1 cellular context compared by ENCODE assay signal in genomic region chr5:172801184-172801671, GRCh38.
TF ChIP-seq lines count a peak whose summit lies in the region.

No MANE protein-coding gene starts in this region.

TF ChIP-seq in HCT116, 20 proteins besides CTCF, POLR2A, EP300 and RAD21 (continued from another document):
- no peak for TF ChIP-seq ATF3 (IDR thresholded peaks at IDR 0.05)
- no peak for TF ChIP-seq MAX (IDR thresholded peaks at IDR 0.05)
- TF ChIP-seq SIN3A (IDR thresholded peaks at IDR 0.05; ENCODE audit: low read depth): peak; percentile 32; the same call in 1 of the 2 replicates
- TF ChIP-seq SRF (IDR thresholded peaks at IDR 0.05; ENCODE audit: low read depth): 0 out of 2 replicates have a peak, but pooled peaks have one; percentile 52
- TF ChIP-seq FOSL1 (IDR thresholded peaks at IDR 0.05; ENCODE audit: low read depth): peak; percentile 58
- TF ChIP-seq ZFX (IDR thresholded peaks at IDR 0.05): no peak
- peak; percentile 63 for TF ChIP-seq JUND (IDR thresholded peaks at IDR 0.05)
- no peak for TF ChIP-seq YY1 (IDR thresholded peaks at IDR 0.05; ENCODE audit: extremely low read depth, insufficient replicate concordance, low read depth, low read length)
TF ChIP-seq in HCT116: peak in this region for 6.
